25 cellular contexts compared by ENCODE assay signal in genomic region chr10:13636776-13637175, GRCh38.
"Had no signal": no experiment of that assay in that cellular context is flagged by ENCODE, and none has a peak within 500 bp of the region (broad histone marks: within the 10 kb centered on the region; RNA-seq: fewer than 3 reads in every experiment).

No MANE protein-coding gene starts in this region.

- ATAC-seq: activated CD4-positive, alpha-beta T cell treated with anti-CD3 and anti-CD28 coated beads for 36 hours; activated CD4-positive, CD25-positive, alpha-beta regulatory T cell treated with anti-CD3 and anti-CD28 coated beads, Interleukin-2, amount 50 U/mL, for 24 hours; activated CD8-positive, alpha-beta T cell treated with anti-CD3 and anti-CD28 coated beads, Interleukin-2, amount 10 ng/mL, durations not matched to agents 7 days and 5 days had no signal

- H3K27ac ChIP-seq: ascending aorta had no signal

- FAIRE-seq: bronchial epithelial cell, TTC549 had no signal

- H3K27me3 Mint-ChIP-seq: activated CD4-positive, alpha-beta T cell treated with anti-CD3 and anti-CD28 coated beads for 36 hours; activated CD4-positive, alpha-beta T cell treated with anti-CD3 and anti-CD28 coated beads, Interleukin-2, amount 10 ng/mL, durations not matched to agents 7 days and 5 days; activated naive CD4-positive, alpha-beta T cell treated with anti-CD3 and anti-CD28 coated beads, Interleukin-2, amount 50 U/mL, for 24 hours; activated naive CD8-positive, alpha-beta T cell treated with anti-CD3 and anti-CD28 coated beads, Interleukin-2, amount 10 ng/mL, durations not matched to agents 7 days and 5 days; activated T-cell treated with anti-CD3 and anti-CD28 coated beads, Interleukin-2, amount 50 U/mL, for 24 hours; brain had no signal

- H3K4me1 Mint-ChIP-seq: activated CD4-positive, alpha-beta T cell treated with anti-CD3 and anti-CD28 coated beads for 36 hours; activated CD4-positive, alpha-beta T cell treated with anti-CD3 and anti-CD28 coated beads, Interleukin-2, amount 10 ng/mL, durations not matched to agents 7 days and 5 days; activated naive CD4-positive, alpha-beta T cell treated with anti-CD3 and anti-CD28 coated beads, Interleukin-2, amount 50 U/mL, for 24 hours; activated naive CD8-positive, alpha-beta T cell treated with anti-CD3 and anti-CD28 coated beads, Interleukin-2, amount 10 ng/mL, durations not matched to agents 7 days and 5 days had no signal

- H3K27ac Mint-ChIP-seq: activated CD4-positive, alpha-beta T cell treated with anti-CD3 and anti-CD28 coated beads for 36 hours; activated CD4-positive, alpha-beta T cell treated with anti-CD3 and anti-CD28 coated beads, Interleukin-2, amount 10 ng/mL, durations not matched to agents 7 days and 5 days; activated CD8-positive, alpha-beta T cell treated with anti-CD3 and anti-CD28 coated beads, Interleukin-2, amount 10 ng/mL, durations not matched to agents 7 days and 5 days; activated naive CD4-positive, alpha-beta T cell treated with anti-CD3 and anti-CD28 coated beads, Interleukin-2, amount 50 U/mL, for 24 hours; activated naive CD8-positive, alpha-beta T cell treated with anti-CD3 and anti-CD28 coated beads, Interleukin-2, amount 10 ng/mL, durations not matched to agents 7 days and 5 days; activated T-cell treated with anti-CD3 and anti-CD28 coated beads, Interleukin-2, amount 50 U/mL, for 24 hours; activated T-helper 2 cell treated with anti-CD3 and anti-CD28 coated beads, Interferon-gamma antibody, Interleukin-2, Interleukin-4, amounts not matched to agents 10 μg/mL and 5 μg/mL and 100 μg/mL, durations not matched to agents 14 hours and 24 hours and 36 hours; brain had no signal

- H3K4me3 Mint-ChIP-seq: activated CD4-positive, alpha-beta T cell treated with anti-CD3 and anti-CD28 coated beads for 36 hours; activated CD4-positive, alpha-beta T cell treated with anti-CD3 and anti-CD28 coated beads, Interleukin-2, amount 10 ng/mL, durations not matched to agents 7 days and 5 days; activated CD8-positive, alpha-beta T cell treated with anti-CD3 and anti-CD28 coated beads, Interleukin-2, amount 10 ng/mL, durations not matched to agents 7 days and 5 days; activated naive CD4-positive, alpha-beta T cell treated with anti-CD3 and anti-CD28 coated beads, Interleukin-2, amount 50 U/mL, for 24 hours; activated naive CD8-positive, alpha-beta T cell treated with anti-CD3 and anti-CD28 coated beads, Interleukin-2, amount 10 ng/mL, durations not matched to agents 7 days and 5 days; activated T-cell treated with anti-CD3 and anti-CD28 coated beads, Interleukin-2, amount 50 U/mL, for 24 hours; brain had no signal

- H3K27me3 ChIP-seq: ascending aorta had no signal

- DNase-seq: activated CD4-positive, alpha-beta T cell treated with anti-CD3 and anti-CD28 coated beads for 36 hours; activated CD4-positive, alpha-beta T cell treated with anti-CD3 and anti-CD28 coated beads, Interleukin-2, amount 10 ng/mL, durations not matched to agents 7 days and 5 days; activated CD4-positive, alpha-beta T cell treated with anti-CD3 and anti-CD28 coated beads, Interleukin-2, amount 50 U/mL, for 48 hours; activated CD8-positive, alpha-beta T cell treated with anti-CD3 and anti-CD28 coated beads, Interleukin-2, amount 10 ng/mL, durations not matched to agents 7 days and 5 days; activated gamma-delta T cell; activated naive CD4-positive, alpha-beta T cell treated with Interleukin-2 at 50 U/mL for 16 hours; activated naive CD8-positive, alpha-beta T cell treated with anti-CD3 and anti-CD28 coated beads, Interleukin-2, amount 10 ng/mL, durations not matched to agents 7 days and 5 days; activated T-cell treated with anti-CD3 and anti-CD28 coated beads, Interleukin-2, amount 50 U/mL, for 24 hours; amygdala; caudate nucleus; NCI-H1105; NCI-H1417 treated with DMSO at 0.1 percent for 48 hours; NCI-H1930; NCI-H2081 treated with DMSO at 0.1 percent for 48 hours; NCI-H524 treated with DMSO at 0.1 percent for 48 hours; NK-92 treated with Interleukin-12 subunit alpha and Interleukin-12 subunit beta, amount 100 ng/mL, for 24 hours; Right ventricle myocardium superior; T1000 had no signal

- H3K4me3 ChIP-seq: ascending aorta had no signal
